24 cellular contexts compared by ENCODE assay signal in the genomic region with DNA sequence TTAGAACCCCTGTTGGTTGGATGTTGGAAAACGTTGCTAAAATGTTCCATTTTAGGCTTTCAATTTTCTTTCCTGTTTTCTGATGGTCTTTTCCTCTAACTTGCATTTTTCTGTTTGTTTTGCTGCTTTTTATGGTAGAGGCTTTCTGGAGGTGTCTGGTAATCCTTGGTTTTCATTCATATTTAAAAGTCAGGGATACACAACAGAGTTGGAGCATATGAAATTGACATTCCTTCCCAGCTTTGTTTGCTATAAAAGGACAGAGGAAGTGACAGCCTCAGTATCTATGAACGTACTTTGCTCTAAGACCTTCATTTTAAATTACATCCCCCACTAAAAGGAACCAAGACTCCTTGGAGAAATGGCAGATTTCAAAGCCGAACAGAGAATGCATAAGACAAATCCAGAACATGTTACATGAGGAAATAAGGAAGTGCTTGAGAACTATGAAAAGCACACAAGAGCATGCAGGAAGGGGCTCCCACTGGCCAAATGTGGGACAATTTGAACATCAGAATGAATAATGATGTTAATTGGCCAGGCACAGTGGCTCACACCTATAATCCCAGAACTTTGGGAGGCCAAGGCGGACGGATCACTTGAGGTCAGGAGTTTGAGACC. TPM values are rescaled to one million over a fixed set of nuclear protein-coding genes. Genes with fewer than 3 reads are reported as not detected.
A peak's percentile ranks its signal among the peaks of the same experiment; 100 is the strongest.
DNase-seq lines count a peak whose midpoint lies in the region; ATAC-seq, FAIRE-seq and TF ChIP-seq lines count a peak whose summit lies in the region.
"Had no signal": no experiment of that assay in that cellular context is flagged by ENCODE, and none has a peak within 500 bp of the region (broad histone marks: within the 10 kb centered on the region; RNA-seq: fewer than 3 reads in every experiment).

No MANE protein-coding gene starts in this region.

- H2AFZ ChIP-seq in K562 (ENCODE audit: low read depth, low read length) (no peak overlapping the region), trophoblast cell (ENCODE audit: insufficient read depth, low read length, poor library complexity) (no peak overlapping the region)

- no peak for ATAC-seq in K562
- ATAC-seq: lower lobe of right lung had no signal

- TF ChIP-seq EP300 in K562 (IDR thresholded peaks at IDR 0.05; ENCODE audit: low read length) = no peak

- intact Hi-C loops in activated CD4-positive, alpha-beta T cell treated with anti-CD3 and anti-CD28 coated beads, Interleukin-2, amount 10 ng/mL, durations not matched to agents 24 days and 14 days (cut with micrococcal nuclease) = no loop called here
- intact Hi-C loops in K562 (cut with micrococcal nuclease) = no loop called here

- H3K23ac ChIP-seq in trophoblast cell (ENCODE audit: low read length) = no peak overlapping the region

- in situ Hi-C loops in K562 (cut with MboI) = no loop called here

- H3K4me3 Mint-ChIP-seq in activated CD4-positive, alpha-beta T cell treated with anti-CD3 and anti-CD28 coated beads, Interleukin-2, amount 10 ng/mL, durations not matched to agents 24 days and 14 days = no peak overlapping the region
- H3K4me3 Mint-ChIP-seq in activated CD4-positive, alpha-beta T cell treated with anti-CD3 and anti-CD28 coated beads, Interleukin-2, amount 10 ng/mL, durations not matched to agents 7 days and 5 days = no peak overlapping the region
- peak overlapping the region in 1 of 4 donors; percentile 82 for H3K4me3 Mint-ChIP-seq in IgD-negative memory B cell
- H3K4me3 Mint-ChIP-seq: endodermal cell had no signal

- no peak overlapping the region for H3K4me3 ChIP-seq in K562
- no peak overlapping the region for H3K4me3 ChIP-seq in trophoblast cell (ENCODE audit: low read depth, low read length)
- no peak overlapping the region for H3K4me3 ChIP-seq in Peyer's patch
- H3K4me3 ChIP-seq: lower lobe of right lung, thyroid gland had no signal

- H3K27ac ChIP-seq in K562 (ENCODE audit: extremely low read depth, low read depth, low read length) (no peak overlapping the region), trophoblast cell (ENCODE audit: low read depth, low read length) (no peak overlapping the region), Peyer's patch (no peak overlapping the region)
- H3K27ac ChIP-seq: brain microvascular endothelial cell, lower lobe of right lung, thyroid gland had no signal

- TF ChIP-seq POLR2A in K562 (conservative IDR thresholded peaks at IDR 0.05) (no peak), Peyer's patch (IDR thresholded peaks at IDR 0.05) (no peak)

- H3K36me3 ChIP-seq in K562 (ENCODE audit: control insufficient read depth, insufficient read depth, low read length) = peaks cover 57% of the 10 kb centered on the region; the same call in 2 of the 3 replicates
- H3K36me3 ChIP-seq in trophoblast cell (ENCODE audit: control insufficient read depth in 1 of 2, insufficient read depth in 2 of 2, low read length in 2 of 2) = peaks cover 10 to 15% of the 10 kb centered on the region in 2 experiments
- peaks cover 0 to 33% (median 0%) of the 10 kb centered on the region in 3 donors for H3K36me3 ChIP-seq in Peyer's patch

- H3K79me2 ChIP-seq in K562 (ENCODE audit: control insufficient read depth, insufficient read depth, low read length) = peaks cover 79% of the 10 kb centered on the region
- H3K79me2 ChIP-seq in trophoblast cell (ENCODE audit: control insufficient read depth, insufficient read depth, low read length, poor library complexity) = peaks cover 2% of the 10 kb centered on the region

- H2BK120ac ChIP-seq in trophoblast cell (ENCODE audit: insufficient read depth, low read length, poor library complexity) = no peak overlapping the region

- WGBS in K562 (ENCODE audit: insufficient coverage, low coverage, missing lambda C conversion rate) = 79% methylated on average over 5 of the region's 5 CpGs
- no CpG with 5 or more reads among the region's 5 CpGs for WGBS in trophoblast cell (ENCODE audit: extremely low coverage, insufficient coverage, insufficient read length)

- BruUV-seq in K562 (replicated peaks; lab: Mats Ljungman, UMichigan) = no TSS peak

- CTCF ChIA-PET in activated CD4-positive, alpha-beta T cell treated with anti-CD3 and anti-CD28 coated beads, Interleukin-2, amount 10 ng/mL, durations not matched to agents 7 days and 5 days (lab: Charles Lee) = no interaction called here
- CTCF ChIA-PET in K562 (lab: Yijun Ruan, JAX; ENCODE audit: low intra/inter-chr PET ratio) = no interaction called here

- TF ChIP-seq CTCF in K562 (IDR thresholded peaks at IDR 0.05 in 2 of 3, conservative IDR thresholded peaks at IDR 0.05 in 1 of 3; ENCODE audit: insufficient read depth in 2 of 3, low read depth in 1 of 3, low read length in 3 of 3) = no peak
- TF ChIP-seq CTCF in Peyer's patch (IDR thresholded peaks at IDR 0.05) = no peak

- H3K9me1 ChIP-seq in K562 (ENCODE audit: control insufficient read depth, insufficient read depth, low read length) = no peaks in the 10 kb centered on the region

- FAIRE-seq in K562 (lab: Jason Lieb, UNC) = no peak
- FAIRE-seq: A204.1, H1, kidney, RCC 7860, small intestine had no signal

- H3K27me3 ChIP-seq in K562 (ENCODE audit: control insufficient read depth in 2 of 2, insufficient read depth in 2 of 2, low read length in 2 of 2) (no peaks in the 10 kb centered on the region), trophoblast cell (ENCODE audit: insufficient read depth, low read length) (no peaks in the 10 kb centered on the region), Peyer's patch (no peaks in the 10 kb centered on the region)
- H3K27me3 ChIP-seq: brain microvascular endothelial cell, thyroid gland had no signal

- H2BK5ac ChIP-seq in trophoblast cell (ENCODE audit: low read depth, low read length, poor library complexity) = no peak overlapping the region

- no peak overlapping the region for H3K18ac ChIP-seq in trophoblast cell (ENCODE audit: low read length)

- H2BK12ac ChIP-seq in trophoblast cell (ENCODE audit: low read length) = no peak overlapping the region

- no peaks in the 10 kb centered on the region for H3K79me1 ChIP-seq in trophoblast cell (ENCODE audit: low read length)

- no peak overlapping the region for H4K8ac ChIP-seq in trophoblast cell (ENCODE audit: low read depth, low read length)

- peaks cover 11% of the 10 kb centered on the region for H4K20me1 ChIP-seq in K562 (replicated peaks; ENCODE audit: control insufficient read depth, insufficient read depth, low read length)

- no peak for TF ChIP-seq RAD21 in K562 (CRISPR knock-in tag; conservative IDR thresholded peaks at IDR 0.05 in 1 of 2, IDR thresholded peaks at IDR 0.05 in 1 of 2)

- DNase-seq in activated CD4-positive, alpha-beta T cell treated with anti-CD3 and anti-CD28 coated beads, Interleukin-2, amount 10 ng/mL, durations not matched to agents 24 days and 14 days = no peak
- no peak for DNase-seq in activated CD4-positive, alpha-beta T cell treated with anti-CD3 and anti-CD28 coated beads, Interleukin-2, amount 10 ng/mL, durations not matched to agents 7 days and 5 days
- DNase-seq in K562 (ENCODE audit: extremely low read depth in 1 of 4, low spot score in 3 of 4) (no peak), trophoblast cell (no peak), DMS153 treated with DMSO at 0.1 percent for 48 hours (lab: John Stamatoyannopoulos, UW; ENCODE audit: unreplicated experiment) (no peak), Peyer's patch (no peak), HuH-7 (ENCODE audit: low spot score) (no peak)
- DNase-seq: activated CD4-positive, CD25-positive, alpha-beta regulatory T cell; activated CD8-positive, alpha-beta memory T cell treated with anti-CD3 and anti-CD28 coated beads for 24 hours; brain microvascular endothelial cell; Calu3; endodermal cell; kidney; lower lobe of right lung; NCI-H146; NCI-H2171; NCI-H524 treated with DMSO at 0.1 percent for 48 hours; small intestine; stimulated activated naive CD4-positive, alpha-beta T cell; thyroid gland had no signal

- H4K91ac ChIP-seq in trophoblast cell (ENCODE audit: low read depth, low read length) = no peak overlapping the region

- H3K4me1 Mint-ChIP-seq in activated CD4-positive, alpha-beta T cell treated with anti-CD3 and anti-CD28 coated beads, Interleukin-2, amount 10 ng/mL, durations not matched to agents 24 days and 14 days = peaks cover 30% of the 10 kb centered on the region
- H3K4me1 Mint-ChIP-seq in activated CD4-positive, alpha-beta T cell treated with anti-CD3 and anti-CD28 coated beads, Interleukin-2, amount 10 ng/mL, durations not matched to agents 7 days and 5 days = peaks cover 27% of the 10 kb centered on the region
- H3K4me1 Mint-ChIP-seq in IgD-negative memory B cell = peaks cover 13 to 30% (median 29%) of the 10 kb centered on the region in 3 donors
- H3K4me1 Mint-ChIP-seq: endodermal cell had no signal

- no peak overlapping the region for H4K12ac ChIP-seq in trophoblast cell (ENCODE audit: low read depth, low read length)

- peaks cover 58% of the 10 kb centered on the region for H3K36me3 Mint-ChIP-seq in activated CD4-positive, alpha-beta T cell treated with anti-CD3 and anti-CD28 coated beads, Interleukin-2, amount 10 ng/mL, durations not matched to agents 24 days and 14 days (ENCODE audit: low read depth)
- peaks cover 62% of the 10 kb centered on the region for H3K36me3 Mint-ChIP-seq in activated CD4-positive, alpha-beta T cell treated with anti-CD3 and anti-CD28 coated beads, Interleukin-2, amount 10 ng/mL, durations not matched to agents 7 days and 5 days (ENCODE audit: low read depth)
- peaks cover 5% of the 10 kb centered on the region for H3K36me3 Mint-ChIP-seq in IgD-negative memory B cell

- H3K9ac ChIP-seq in K562 (ENCODE audit: insufficient read depth in 1 of 2, low read depth in 2 of 2, low read length in 2 of 2) (no peak overlapping the region), trophoblast cell (ENCODE audit: low read length) (no peak overlapping the region)

- H3K27ac Mint-ChIP-seq in activated CD4-positive, alpha-beta T cell treated with anti-CD3 and anti-CD28 coated beads, Interleukin-2, amount 10 ng/mL, durations not matched to agents 24 days and 14 days = peak overlapping the region; percentile 21
- no peak overlapping the region for H3K27ac Mint-ChIP-seq in activated CD4-positive, alpha-beta T cell treated with anti-CD3 and anti-CD28 coated beads, Interleukin-2, amount 10 ng/mL, durations not matched to agents 7 days and 5 days
- H3K27ac Mint-ChIP-seq in IgD-negative memory B cell = peak overlapping the region in 2 of 3 donors; percentile 3 to 78
- H3K27ac Mint-ChIP-seq: endodermal cell had no signal

- no peak overlapping the region for H3K14ac ChIP-seq in trophoblast cell (ENCODE audit: low read length)

- no peaks in the 10 kb centered on the region for H3K27me3 Mint-ChIP-seq in activated CD4-positive, alpha-beta T cell treated with anti-CD3 and anti-CD28 coated beads, Interleukin-2, amount 10 ng/mL, durations not matched to agents 24 days and 14 days
- no peaks in the 10 kb centered on the region for H3K27me3 Mint-ChIP-seq in activated CD4-positive, alpha-beta T cell treated with anti-CD3 and anti-CD28 coated beads, Interleukin-2, amount 10 ng/mL, durations not matched to agents 7 days and 5 days
- H3K27me3 Mint-ChIP-seq in IgD-negative memory B cell = no peaks in the 10 kb centered on the region

- H3K9me3 ChIP-seq in K562 (replicated peaks; ENCODE audit: control insufficient read depth, insufficient read depth, low read depth, low read length) (no peaks in the 10 kb centered on the region), trophoblast cell (ENCODE audit: insufficient read depth, low read depth, low read length) (no peaks in the 10 kb centered on the region), Peyer's patch (no peaks in the 10 kb centered on the region)
- H3K9me3 ChIP-seq: lower lobe of right lung, thyroid gland had no signal

- POLR2A ChIA-PET in activated CD4-positive, alpha-beta T cell treated with anti-CD3 and anti-CD28 coated beads, Interleukin-2, amount 10 ng/mL, durations not matched to agents 7 days and 5 days (lab: Charles Lee) = no interaction called here
- POLR2A ChIA-PET in K562 (lab: Yijun Ruan, JAX) = no interaction called here

- H3K4me1 ChIP-seq in K562 (replicated peaks in 1 of 2; ENCODE audit: control insufficient read depth in 2 of 2, insufficient read depth in 2 of 2, low read length in 2 of 2) (peaks cover 0 to 8% of the 10 kb centered on the region in 2 experiments; a peak in 3 of 5 replicates), trophoblast cell (ENCODE audit: control insufficient read depth in 1 of 2, insufficient read depth in 2 of 2, low read length in 2 of 2) (no peaks in the 10 kb centered on the region), Peyer's patch (peaks cover 0 to 10% (median 0%) of the 10 kb centered on the region in 4 donors)
- H3K4me1 ChIP-seq: lower lobe of right lung had no signal

- no peak overlapping the region for H3K4me2 ChIP-seq in K562 (ENCODE audit: insufficient read depth, low read length)
- no peak overlapping the region for H3K4me2 ChIP-seq in trophoblast cell (ENCODE audit: low read length)

- H2AK5ac ChIP-seq in trophoblast cell (ENCODE audit: low read length) = no peak overlapping the region

- H3K9me3 Mint-ChIP-seq in activated CD4-positive, alpha-beta T cell treated with anti-CD3 and anti-CD28 coated beads, Interleukin-2, amount 10 ng/mL, durations not matched to agents 24 days and 14 days = no peaks in the 10 kb centered on the region
- no peaks in the 10 kb centered on the region for H3K9me3 Mint-ChIP-seq in activated CD4-positive, alpha-beta T cell treated with anti-CD3 and anti-CD28 coated beads, Interleukin-2, amount 10 ng/mL, durations not matched to agents 7 days and 5 days
- no peaks in the 10 kb centered on the region for H3K9me3 Mint-ChIP-seq in IgD-negative memory B cell

- H3K4ac ChIP-seq in trophoblast cell (ENCODE audit: low read depth, low read length) = peak overlapping the region; percentile 52

RNA-seq across cellular contexts. Expression of a gene that starts 56.7 kb away (rescaled TPM):
- 124 and 132 TPM in 2 replicates for total RNA-seq in activated CD4-positive, alpha-beta T cell treated with anti-CD3 and anti-CD28 coated beads, Interleukin-2, amount 10 ng/mL, durations not matched to agents 24 days and 14 days
- total RNA-seq in activated CD4-positive, alpha-beta T cell treated with anti-CD3 and anti-CD28 coated beads, Interleukin-2, amount 10 ng/mL, durations not matched to agents 7 days and 5 days = 100 to 1,000 TPM; 114 to 124 TPM
- polyA plus RNA-seq in IgD-negative memory B cell (41.1 TPM), K562 (2011; rRNA removed) (58.4 and 75.6 TPM in 2 replicates), K562 (2014; fragmentation: Illumina TruSeq; extraction: Trizol) (69.1 and 80.6 TPM in 2 replicates), K562 (2014; fragmentation: Nextera tagmentation; extraction: Ambion mirVana) (10 to 100 TPM; 20.3 to 32.5 TPM), K562 (2014; rRNA removed) (46.7 and 48.4 TPM in 2 replicates)
- total RNA-seq in K562 (2011; cell fraction: chromatin; rRNA removed; ENCODE audit: low replicate concordance) = 136 and 375 TPM in 2 replicates
- total RNA-seq in K562 (2011; cell fraction: nucleolus; rRNA removed) = 57.0 and 86.1 TPM in 2 replicates
- total RNA-seq in K562 (2011; cell fraction: nucleoplasm; rRNA removed) = 132 and 147 TPM in 2 replicates
- total RNA-seq in K562 (2014; rRNA removed) (96.1 and 103 TPM in 2 replicates), K562 (2014; rRNA removed; fragmentation: Illumina TruSeq; extraction: Trizol) (110 and 132 TPM in 2 replicates), K562 (2015; rRNA removed; fragmentation: Illumina TruSeq; extraction: Trizol) (111 and 117 TPM in 2 replicates), K562 (2021) (90.3 and 91.2 TPM in 2 replicates), Peyer's patch (100 to 1,000 TPM; 130 to 282 (median 156) TPM)
- polyA plus RNA-seq in K562 (2011; cell fraction: cytosol; rRNA removed) = 25.4 and 35.3 TPM in 2 replicates
- polyA plus RNA-seq in K562 (2011; cell fraction: nucleus; rRNA removed) = 95.8 and 111 TPM in 2 replicates
- polyA plus RNA-seq in K562 (2012) = 45.4 and 55.1 TPM in 2 replicates
- 179 and 197 TPM in 2 replicates for polyA minus RNA-seq in K562 (2011; rRNA and poly(A)+ RNA removed)
- 67.2 and 87.0 TPM in 2 replicates for polyA minus RNA-seq in K562 (2011; cell fraction: cytosol; rRNA and poly(A)+ RNA removed)
- 114 and 187 TPM in 2 replicates for polyA minus RNA-seq in K562 (2011; cell fraction: nucleus; rRNA and poly(A)+ RNA removed)
- polyA plus RNA-seq in trophoblast cell (2013) = 62.5 and 63.2 TPM in 2 replicates
